In the genomic region with DNA sequence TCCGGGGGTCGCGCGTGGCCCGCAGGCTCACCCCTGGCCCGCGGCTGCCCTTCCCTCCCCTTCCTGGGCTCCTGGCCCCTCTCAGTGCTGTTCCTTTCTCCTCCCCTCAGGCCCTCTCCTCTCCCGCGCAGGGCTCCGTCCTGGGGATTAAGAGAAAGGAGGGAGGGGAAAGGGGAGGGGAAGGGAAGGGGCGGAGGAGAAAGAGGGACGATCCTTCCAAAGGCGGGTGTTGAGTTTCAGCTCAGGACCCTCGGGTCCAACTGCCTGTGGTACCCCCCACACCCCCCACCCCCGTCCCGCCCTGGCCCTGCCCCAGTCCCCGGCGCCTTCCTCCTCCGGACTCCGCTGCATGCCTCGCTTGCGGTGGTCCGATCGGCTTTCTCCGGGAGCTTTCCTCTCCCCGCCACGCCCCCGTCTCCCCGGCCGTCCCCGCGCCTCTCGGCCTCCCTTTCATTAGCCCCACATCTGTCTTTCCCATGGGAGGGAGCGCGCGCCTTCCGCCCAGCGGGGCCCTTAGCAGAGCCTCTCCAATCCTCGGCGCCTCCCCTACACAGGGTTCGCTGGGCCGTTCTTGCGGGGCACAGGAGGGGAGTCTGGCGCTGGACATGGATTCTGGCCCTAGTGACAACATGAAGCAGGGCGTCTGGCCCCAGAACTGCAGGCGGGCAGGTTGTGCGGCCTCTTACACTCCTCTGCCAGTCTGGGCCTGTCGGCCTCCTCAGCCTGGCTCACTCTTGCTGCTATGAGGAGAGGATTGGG, we compare ENCODE assay signal across 9 cellular contexts. TPM values are rescaled to one million over a fixed set of nuclear protein-coding genes. Genes with fewer than 3 reads are reported as not detected.
A peak's percentile ranks its signal among the peaks of the same experiment; 100 is the strongest.
DNase-seq lines count a peak whose midpoint lies in the region; ATAC-seq and TF ChIP-seq lines count a peak whose summit lies in the region.
"Had no signal": no experiment of that assay in that cellular context is flagged by ENCODE, and none has a peak within 500 bp of the region (broad histone marks: within the 10 kb centered on the region; RNA-seq: fewer than 3 reads in every experiment).

No MANE protein-coding gene starts in this region.

- peaks cover 42% of the 10 kb centered on the region for H3K79me2 ChIP-seq in smooth muscle cell (ENCODE audit: low read depth)

- CTCF ChIA-PET in activated CD4-positive, alpha-beta memory T cell treated with anti-CD3 and anti-CD28 coated beads, Interleukin-2, amount 10 ng/mL, durations not matched to agents 7 days and 5 days (lab: Charles Lee) = no interaction called here

- no peak overlapping the region for H3K4me3 Mint-ChIP-seq in activated CD4-positive, alpha-beta memory T cell treated with anti-CD3 and anti-CD28 coated beads, Interleukin-2, amount 10 ng/mL, durations not matched to agents 7 days and 5 days

- no peaks in the 10 kb centered on the region for H3K36me3 Mint-ChIP-seq in activated CD4-positive, alpha-beta memory T cell treated with anti-CD3 and anti-CD28 coated beads, Interleukin-2, amount 10 ng/mL, durations not matched to agents 7 days and 5 days (ENCODE audit: low read depth)

- H3K27ac Mint-ChIP-seq in activated CD4-positive, alpha-beta memory T cell treated with anti-CD3 and anti-CD28 coated beads, Interleukin-2, amount 10 ng/mL, durations not matched to agents 7 days and 5 days = no peak overlapping the region

- H3K36me3 ChIP-seq in smooth muscle cell (ENCODE audit: low read depth) = no peaks in the 10 kb centered on the region
- H3K36me3 ChIP-seq: HAP-1 had no signal

- WGBS in smooth muscle cell (ENCODE audit: low lambda C conversion rate) = 5% methylated on average over 17 of the region's 48 CpGs

- peak; percentile 61 for DNase-seq in NCI-H1048 (lab: John Stamatoyannopoulos, UW)
- peak; percentile 41 for DNase-seq in cerebellum (ENCODE audit: low spot score)
- DNase-seq in islet precursor cell = peak; percentile 93
- DNase-seq in smooth muscle cell (lab: John Stamatoyannopoulos, UW; ENCODE audit: unreplicated experiment) = peak; percentile 82
- no peak for DNase-seq in activated CD4-positive, alpha-beta memory T cell treated with anti-CD3 and anti-CD28 coated beads, Interleukin-2, amount 10 ng/mL, durations not matched to agents 7 days and 5 days
- DNase-seq in AML-193 (lab: John Stamatoyannopoulos, UW) = no peak

- peak overlapping the region; percentile 87 for H3K9ac ChIP-seq in smooth muscle cell (ENCODE audit: low read depth)

- H3K4me1 ChIP-seq in smooth muscle cell (ENCODE audit: low read depth) = peaks cover 39% of the 10 kb centered on the region
- H3K4me1 ChIP-seq: HAP-1 had no signal

- H4K20me1 ChIP-seq in smooth muscle cell (ENCODE audit: low read depth) = peaks cover 22% of the 10 kb centered on the region

- peak overlapping the region; percentile 97 for H3K4me2 ChIP-seq in smooth muscle cell

- no peaks in the 10 kb centered on the region for H3K27me3 ChIP-seq in smooth muscle cell (ENCODE audit: low read depth)

- H2AFZ ChIP-seq in smooth muscle cell (ENCODE audit: low read depth) = peak overlapping the region; percentile 46

- peaks cover 18% of the 10 kb centered on the region for H3F3A ChIP-seq in smooth muscle cell (ENCODE audit: low read depth)

- peak overlapping the region; percentile 88 for H3K27ac ChIP-seq in smooth muscle cell (ENCODE audit: low read depth)

- peak overlapping the region; percentile 80 for H3K4me3 ChIP-seq in smooth muscle cell
- H3K4me3 ChIP-seq: HAP-1 had no signal

- no peaks in the 10 kb centered on the region for H3K9me3 ChIP-seq in smooth muscle cell (replicated peaks; ENCODE audit: low read depth)
- H3K9me3 ChIP-seq: HAP-1 had no signal

- no peak for ATAC-seq in GM18861 (IDR thresholded peaks at IDR 0.05; ENCODE audit: unreplicated experiment)
- ATAC-seq in GM21423 (IDR thresholded peaks at IDR 0.05; ENCODE audit: unreplicated experiment) = no peak

- no peak for TF ChIP-seq CTCF in smooth muscle cell (IDR thresholded peaks at IDR 0.05; ENCODE audit: borderline replicate concordance, insufficient read depth, poor library complexity, severe bottlenecking)

- POLR2A ChIA-PET in activated CD4-positive, alpha-beta memory T cell treated with anti-CD3 and anti-CD28 coated beads, Interleukin-2, amount 10 ng/mL, durations not matched to agents 7 days and 5 days (lab: Charles Lee) = no interaction called here

- H3K4me1 Mint-ChIP-seq in activated CD4-positive, alpha-beta memory T cell treated with anti-CD3 and anti-CD28 coated beads, Interleukin-2, amount 10 ng/mL, durations not matched to agents 7 days and 5 days = no peaks in the 10 kb centered on the region

- H3K9me3 Mint-ChIP-seq in activated CD4-positive, alpha-beta memory T cell treated with anti-CD3 and anti-CD28 coated beads, Interleukin-2, amount 10 ng/mL, durations not matched to agents 7 days and 5 days = no peaks in the 10 kb centered on the region

- peaks cover 38% of the 10 kb centered on the region for H3K27me3 Mint-ChIP-seq in activated CD4-positive, alpha-beta memory T cell treated with anti-CD3 and anti-CD28 coated beads, Interleukin-2, amount 10 ng/mL, durations not matched to agents 7 days and 5 days

RNA-seq across cellular contexts. Expression of a gene that starts 1.4 kb away (rescaled TPM):
- total RNA-seq in cerebellum (19.8 TPM), smooth muscle cell (16.2 and 23.9 TPM in 2 replicates)
- polyA plus RNA-seq in smooth muscle cell = 41.3 and 43.9 TPM in 2 replicates
- total RNA-seq in activated CD4-positive, alpha-beta memory T cell treated with anti-CD3 and anti-CD28 coated beads, Interleukin-2, amount 10 ng/mL, durations not matched to agents 7 days and 5 days = not detected

RNA-seq across cellular contexts. Expression of a gene that starts 6.3 kb away (rescaled TPM):
- total RNA-seq in cerebellum = not detected
- not detected in 2 replicates for total RNA-seq in smooth muscle cell
- polyA plus RNA-seq in smooth muscle cell = not detected in 2 replicates
- not detected for total RNA-seq in activated CD4-positive, alpha-beta memory T cell treated with anti-CD3 and anti-CD28 coated beads, Interleukin-2, amount 10 ng/mL, durations not matched to agents 7 days and 5 days

RNA-seq across cellular contexts. Expression of a gene that starts 10.5 kb away (rescaled TPM):
- total RNA-seq in cerebellum (1.9 TPM), smooth muscle cell (not detected in 2 replicates)
- 0.59 TPM in 1 of 2 replicates, not detected in the other for polyA plus RNA-seq in smooth muscle cell
- not detected for total RNA-seq in activated CD4-positive, alpha-beta memory T cell treated with anti-CD3 and anti-CD28 coated beads, Interleukin-2, amount 10 ng/mL, durations not matched to agents 7 days and 5 days

RNA-seq across cellular contexts. Expression of a gene that starts 13.7 kb away (rescaled TPM):
- total RNA-seq in cerebellum (115 TPM), smooth muscle cell (70.3 and 81.0 TPM in 2 replicates)
- polyA plus RNA-seq in smooth muscle cell = 127 and 134 TPM in 2 replicates
- 1 to 10 TPM; 2.0 TPM for total RNA-seq in activated CD4-positive, alpha-beta memory T cell treated with anti-CD3 and anti-CD28 coated beads, Interleukin-2, amount 10 ng/mL, durations not matched to agents 7 days and 5 days

RNA-seq across cellular contexts. Expression of a gene that starts 41.7 kb away (rescaled TPM):
- total RNA-seq in cerebellum = 0.09 TPM
- total RNA-seq in smooth muscle cell = not detected in 2 replicates
- 0.23 and 0.53 TPM in 2 replicates for polyA plus RNA-seq in smooth muscle cell
- under 1 TPM; 0.08 to 0.10 TPM for total RNA-seq in activated CD4-positive, alpha-beta memory T cell treated with anti-CD3 and anti-CD28 coated beads, Interleukin-2, amount 10 ng/mL, durations not matched to agents 7 days and 5 days

Comparison
In these comparisons a context has a peak if more than half of its experiments do, and no peak if none do; other contexts are left out.
1. DNase-seq: peak in NCI-H1048 (single experiment), cerebellum (single experiment), islet precursor cell (single experiment) and smooth muscle cell (single experiment); none in activated CD4-positive, alpha-beta memory T cell treated with anti-CD3 and anti-CD28 coated beads, Interleukin-2, amount 10 ng/mL, durations not matched to agents 7 days and 5 days (single experiment) and AML-193 (0 of 2).
2. RNA of a gene that starts 1.4 kb away (total RNA-seq): 16.2 to 23.9 TPM in smooth muscle cell and 19.8 TPM in cerebellum (single experiment); not detected in activated CD4-positive, alpha-beta memory T cell treated with anti-CD3 and anti-CD28 coated beads, Interleukin-2, amount 10 ng/mL, durations not matched to agents 7 days and 5 days; every median in the first group is over 10 times any median in the second.